ENCODE assay signal across 8 cellular contexts in genomic region chr1:161749509-161750407, GRCh38. TPM values are rescaled to one million over a fixed set of nuclear protein-coding genes. Genes with fewer than 3 reads are reported as not detected.
DNase-seq lines count a peak whose midpoint lies in the region; ATAC-seq and TF ChIP-seq lines count a peak whose summit lies in the region.

Gene DUSP12, plus strand, starts transcription at chr1:161749786. Its CDS starts 16 bp downstream, at chr1:161749802.

- POLR2A ChIA-PET in RWPE1 (lab: Yijun Ruan, JAX; ENCODE audit: low non-redundant PET) = interaction anchor here (0.6 to 1.2 kb wide), 3 partner anchors 15 to 287 kb away, joined by 3 to 4 read pairs (median 4); no protein-coding TSS in a partner anchor
- POLR2A ChIA-PET in naive thymus-derived CD8-positive, alpha-beta T cell (lab: Charles Lee) = interaction anchor here (0.6 to 3.7 kb wide), 11 partner anchors 9 to 348 kb away, joined by 3 to 40 read pairs (median 4); no protein-coding TSS in a partner anchor

- peak within 1 kb of the TSS; percentile 98 for H3K9ac ChIP-seq in fibroblast of lung (ENCODE audit: insufficient read depth, low read length)

- no peaks in the 10 kb centered on the region for H3K9me3 ChIP-seq in fibroblast of lung (ENCODE audit: control insufficient read depth, insufficient read depth, low read depth, low read length)

- peak within 1 kb of the TSS; percentile 95 for H2AFZ ChIP-seq in fibroblast of lung (ENCODE audit: low read length)

- peaks cover 47% of the 10 kb centered on the region for H3K36me3 Mint-ChIP-seq in activated T-helper 17 cell treated with anti-CD3 and anti-CD28 coated beads, Interleukin-2, amount 50 U/mL, for 72 hours (ENCODE audit: low read depth)
- peaks cover 9 to 38% (median 20%) of the 10 kb centered on the region in 3 donors for H3K36me3 Mint-ChIP-seq in naive thymus-derived CD8-positive, alpha-beta T cell

- CTCF ChIA-PET in RWPE1 (lab: Yijun Ruan, JAX) = interaction anchor here (0.6 to 1.3 kb wide), 2 partner anchors 10 to 58 kb away, joined by 3 to 4 read pairs; no protein-coding TSS in a partner anchor

- H4K20me1 ChIP-seq in fibroblast of lung (ENCODE audit: control insufficient read depth, extremely low read depth, insufficient read depth, low read length) = no peaks in the 10 kb centered on the region

- H3K27ac ChIP-seq in RWPE1 (peak within 1 kb of the TSS; percentile 91), fibroblast of lung (ENCODE audit: insufficient read depth, low read length) (peak within 1 kb of the TSS; percentile 99)

- H3K27me3 Mint-ChIP-seq in activated T-helper 17 cell treated with anti-CD3 and anti-CD28 coated beads, Interleukin-2, amount 50 U/mL, for 72 hours = peaks cover 4% of the 10 kb centered on the region
- H3K27me3 Mint-ChIP-seq in naive thymus-derived CD8-positive, alpha-beta T cell = peaks cover 1 to 10% (median 7%) of the 10 kb centered on the region in 5 donors

- H3K4me1 Mint-ChIP-seq in activated T-helper 17 cell treated with anti-CD3 and anti-CD28 coated beads, Interleukin-2, amount 50 U/mL, for 72 hours = peaks cover 28% of the 10 kb centered on the region
- peaks cover 16 to 50% (median 39%) of the 10 kb centered on the region in 4 donors for H3K4me1 Mint-ChIP-seq in naive thymus-derived CD8-positive, alpha-beta T cell

- DNase-seq in EH (ENCODE audit: low read depth) (peak; percentile 95), Kasumi-1 (lab: John Stamatoyannopoulos, UW) (peak; percentile 93 to 94), RWPE1 (ENCODE audit: low spot score) (peak; percentile 91), fibroblast of lung (ENCODE audit: low read depth in 2 of 2) (peak; percentile 96)
- DNase-seq in naive thymus-derived CD8-positive, alpha-beta T cell = peak; percentile 68 to 91 (median 84)
- DNase-seq in stimulated activated naive CD4-positive, alpha-beta T cell treated with Interleukin-2 at 50 U/mL for 16 hours (lab: John Stamatoyannopoulos, UW) = peak; percentile 89

- H3K27me3 ChIP-seq in fibroblast of lung (ENCODE audit: control insufficient read depth, insufficient read depth, low read length) = no peaks in the 10 kb centered on the region

- peaks cover 23% of the 10 kb centered on the region for H3K79me2 ChIP-seq in fibroblast of lung (ENCODE audit: control insufficient read depth, insufficient read depth, low read length)

- H3K27ac Mint-ChIP-seq in activated T-helper 17 cell treated with anti-CD3 and anti-CD28 coated beads, Interleukin-2, amount 50 U/mL, for 72 hours = peak within 1 kb of the TSS; percentile 96
- peak within 1 kb of the TSS; percentile 96 to 99 (median 97) for H3K27ac Mint-ChIP-seq in naive thymus-derived CD8-positive, alpha-beta T cell

- peaks cover 5% of the 10 kb centered on the region for H3K36me3 ChIP-seq in fibroblast of lung (ENCODE audit: control insufficient read depth, insufficient read depth, low read length)

- peak within 1 kb of the TSS; percentile 90 for H3K4me2 ChIP-seq in fibroblast of lung (ENCODE audit: extremely low read depth, insufficient read depth, low read length)

- H3K4me1 ChIP-seq in fibroblast of lung (ENCODE audit: control insufficient read depth, extremely low read depth, insufficient read depth, low read length) = no peaks in the 10 kb centered on the region

- peak within 1 kb of the TSS; percentile 99 for H3K4me3 Mint-ChIP-seq in activated T-helper 17 cell treated with anti-CD3 and anti-CD28 coated beads, Interleukin-2, amount 50 U/mL, for 72 hours
- peak within 1 kb of the TSS; percentile 98 to 100 (median 99) for H3K4me3 Mint-ChIP-seq in naive thymus-derived CD8-positive, alpha-beta T cell

- peak; percentile 27 for TF ChIP-seq CTCF in RWPE1 (conservative IDR thresholded peaks at IDR 0.05; ENCODE audit: low read depth)
- TF ChIP-seq CTCF in fibroblast of lung (conservative IDR thresholded peaks at IDR 0.05 in 1 of 2, IDR thresholded peaks at IDR 0.05 in 1 of 2; ENCODE audit: low read depth in 1 of 2, low read length in 2 of 2) = peak in 1 of 2 donors; percentile 13

- ATAC-seq in GM21825 (IDR thresholded peaks at IDR 0.05; ENCODE audit: unreplicated experiment) = peak; percentile 98
- peak; percentile 93 for ATAC-seq in activated T-helper 17 cell treated with anti-CD3 and anti-CD28 coated beads, Interleukin-2, amount 50 U/mL, for 72 hours (replicated peaks)
- ATAC-seq in naive thymus-derived CD8-positive, alpha-beta T cell = peak; percentile 97 to 98

- H3K4me3 ChIP-seq in fibroblast of lung (replicated peaks in 1 of 4; ENCODE audit: control extremely low read depth in 1 of 4, insufficient read depth in 1 of 4, low read depth in 3 of 4, low read length in 4 of 4) = peak within 1 kb of the TSS; percentile 87 to 99 (median 94)

- H3K9me3 Mint-ChIP-seq in activated T-helper 17 cell treated with anti-CD3 and anti-CD28 coated beads, Interleukin-2, amount 50 U/mL, for 72 hours = no peaks in the 10 kb centered on the region
- H3K9me3 Mint-ChIP-seq in naive thymus-derived CD8-positive, alpha-beta T cell = no peaks in the 10 kb centered on the region

RNA-seq across cellular contexts. Expression of gene DUSP12, which starts in this region (rescaled TPM):
- 10 to 100 TPM; 12.0 to 16.7 TPM for total RNA-seq in activated T-helper 17 cell treated with anti-CD3 and anti-CD28 coated beads, Interleukin-2, amount 50 U/mL, for 72 hours
- total RNA-seq in fibroblast of lung = 34.2 and 35.8 TPM in 2 replicates
- 35.6 and 36.1 TPM in 2 replicates for polyA plus RNA-seq in fibroblast of lung
- polyA plus RNA-seq in fibroblast of lung (2012) = 22.7 and 25.2 TPM in 2 replicates
- 0.41 and 6.0 TPM in 2 replicates for polyA minus RNA-seq in fibroblast of lung (ENCODE audit: low replicate concordance)
- total RNA-seq in naive thymus-derived CD8-positive, alpha-beta T cell = 10 to 100 TPM; 38.4 to 39.4 TPM
- polyA plus RNA-seq in naive thymus-derived CD8-positive, alpha-beta T cell = 10 to 100 TPM; 62.7 to 73.1 (median 71.1) TPM

Comparison
In these comparisons a context has a peak if more than half of its experiments do, and no peak if none do; other contexts are left out.
1. Peak in every context shown above with its lines: DNase-seq, ATAC-seq, H3K4me3 ChIP-seq and H3K27ac ChIP-seq.